Comparison of ENCODE assay signal across 9 cellular contexts in genomic region chr13:34750078-34750703, GRCh38.
DNase-seq lines count a peak whose midpoint lies in the region; ATAC-seq, FAIRE-seq and TF ChIP-seq lines count a peak whose summit lies in the region.
"Had no signal": no experiment of that assay in that cellular context is flagged by ENCODE, and none has a peak within 500 bp of the region (broad histone marks: within the 10 kb centered on the region; RNA-seq: fewer than 3 reads in every experiment).

No MANE protein-coding gene starts in this region.

- no peaks in the 10 kb centered on the region for H3K36me3 ChIP-seq in spleen
- H3K36me3 ChIP-seq: adrenal gland had no signal

- no peak overlapping the region for H3K4me3 Mint-ChIP-seq in activated T-helper 1 cell treated with anti-CD3 and anti-CD28 coated beads, Interleukin-12 subunit alpha, Interleukin-12 subunit beta, Interleukin-2, Interleukin-4 antibody, amounts not matched to agents 30 ng/mL and 10 ng/mL and 1 ng/mL, durations not matched to agents 14 hours and 24 hours and 36 hours

- H3K27ac Mint-ChIP-seq in activated T-helper 1 cell treated with anti-CD3 and anti-CD28 coated beads, Interleukin-12 subunit alpha, Interleukin-12 subunit beta, Interleukin-2, Interleukin-4 antibody, amounts not matched to agents 30 ng/mL and 10 ng/mL and 1 ng/mL, durations not matched to agents 14 hours and 24 hours and 36 hours, result no peak overlapping the region

- FAIRE-seq in H54 (lab: Jason Lieb, UNC), result no peak

- peaks cover 0 to 28% (median 8%) of the 10 kb centered on the region in 8 donors for H3K9me3 ChIP-seq in spleen
- H3K9me3 ChIP-seq: adrenal gland had no signal

- peaks cover 3% of the 10 kb centered on the region for H3K9me3 Mint-ChIP-seq in activated T-helper 1 cell treated with anti-CD3 and anti-CD28 coated beads, Interleukin-12 subunit alpha, Interleukin-12 subunit beta, Interleukin-2, Interleukin-4 antibody, amounts not matched to agents 30 ng/mL and 10 ng/mL and 1 ng/mL, durations not matched to agents 14 hours and 24 hours and 36 hours

- H3K4me1 ChIP-seq in spleen, result peaks cover 0 to 13% (median 0%) of the 10 kb centered on the region in 6 donors

- H3K4me1 Mint-ChIP-seq in activated T-helper 1 cell treated with anti-CD3 and anti-CD28 coated beads, Interleukin-12 subunit alpha, Interleukin-12 subunit beta, Interleukin-2, Interleukin-4 antibody, amounts not matched to agents 30 ng/mL and 10 ng/mL and 1 ng/mL, durations not matched to agents 14 hours and 24 hours and 36 hours (ENCODE audit: low read depth), result no peaks in the 10 kb centered on the region

- no peak for TF ChIP-seq CTCF in astrocyte of the cerebellum (IDR thresholded peaks at IDR 0.05; ENCODE audit: low read depth, low read length, missing control alignments)
- TF ChIP-seq CTCF in spleen (IDR thresholded peaks at IDR 0.05 in 8 of 11, conservative IDR thresholded peaks at IDR 0.05 in 3 of 11), result no peak

- H3K36me3 Mint-ChIP-seq in activated T-helper 1 cell treated with anti-CD3 and anti-CD28 coated beads, Interleukin-12 subunit alpha, Interleukin-12 subunit beta, Interleukin-2, Interleukin-4 antibody, amounts not matched to agents 30 ng/mL and 10 ng/mL and 1 ng/mL, durations not matched to agents 14 hours and 24 hours and 36 hours (ENCODE audit: low read depth), result no peaks in the 10 kb centered on the region

- H3K27ac ChIP-seq in spleen, result no peak overlapping the region
- H3K27ac ChIP-seq: adrenal gland had no signal

- in situ Hi-C loops in astrocyte of the cerebellum (cut with HindIII; ENCODE audit: low sequenced_read_pairs), result no loop called here

- ATAC-seq in GM18873 (IDR thresholded peaks at IDR 0.05; ENCODE audit: low FRiP score, unreplicated experiment) (peak; percentile 41), HG03196 (IDR thresholded peaks at IDR 0.05; ENCODE audit: unreplicated experiment) (peak; percentile 63), left colon (peak; percentile 53)

- TF ChIP-seq POLR2A in H54 (IDR thresholded peaks at IDR 0.05; ENCODE audit: low read depth, low read length) (no peak), spleen (IDR thresholded peaks at IDR 0.05) (no peak)

- no peak for DNase-seq in astrocyte of the cerebellum (ENCODE audit: low read depth)
- DNase-seq in left colon, result peak; percentile 31 to 32
- no peak for DNase-seq in H54 (ENCODE audit: insufficient read length, low spot score)
- DNase-seq in spleen, result no peak
- no peak for DNase-seq in activated T-helper 1 cell treated with anti-CD3 and anti-CD28 coated beads, Interleukin-12 subunit alpha, Interleukin-12 subunit beta, Interleukin-2, Interleukin-4 antibody, amounts not matched to agents 30 ng/mL and 10 ng/mL and 1 ng/mL, durations not matched to agents 14 hours and 24 hours and 36 hours (ENCODE audit: low spot score)
- no peak for DNase-seq in HPDE6-E6E7 (ENCODE audit: extremely low spot score)

- 15 to 17% (median 16%) methylated on average over 17 of the region's 17 CpGs for WGBS in spleen, 5 donors

- intact Hi-C loops in left colon (cut with DNase I, micrococcal nuclease), result no loop called here
- intact Hi-C loops in spleen (cut with DNase I; ENCODE audit: low total_unique reads), result no loop called here
- intact Hi-C loops in activated T-helper 1 cell treated with anti-CD3 and anti-CD28 coated beads, Interleukin-12 subunit alpha, Interleukin-12 subunit beta, Interleukin-2, Interleukin-4 antibody, amounts not matched to agents 30 ng/mL and 10 ng/mL and 1 ng/mL, durations not matched to agents 14 hours and 24 hours and 36 hours (cut with micrococcal nuclease), result no loop called here

- H3K27me3 ChIP-seq in spleen (replicated peaks in 1 of 7), result peaks cover 0 to 8% (median 0%) of the 10 kb centered on the region in 7 donors
- H3K27me3 ChIP-seq: adrenal gland had no signal

- no peaks in the 10 kb centered on the region for H3K27me3 Mint-ChIP-seq in activated T-helper 1 cell treated with anti-CD3 and anti-CD28 coated beads, Interleukin-12 subunit alpha, Interleukin-12 subunit beta, Interleukin-2, Interleukin-4 antibody, amounts not matched to agents 30 ng/mL and 10 ng/mL and 1 ng/mL, durations not matched to agents 14 hours and 24 hours and 36 hours (ENCODE audit: insufficient read depth)

- H3K4me3 ChIP-seq in astrocyte of the cerebellum (ENCODE audit: low read depth, low read length) (peak overlapping the region; percentile 37), spleen (peak overlapping the region in 4 of 8 donors; percentile 5 to 54 (median 20))

Comparison
In these comparisons a context has a peak if more than half of its experiments do, and no peak if none do; other contexts are left out.
1. DNase-seq: peak in left colon (2 of 2); none in astrocyte of the cerebellum (single experiment), H54 (single experiment), spleen (single experiment), activated T-helper 1 cell treated with anti-CD3 and anti-CD28 coated beads, Interleukin-12 subunit alpha, Interleukin-12 subunit beta, Interleukin-2, Interleukin-4 antibody, amounts not matched to agents 30 ng/mL and 10 ng/mL and 1 ng/mL, durations not matched to agents 14 hours and 24 hours and 36 hours (single experiment) and HPDE6-E6E7 (single experiment).
2. Peak in every context shown above with its lines, with median percentiles within 50 percentile points of each other: ATAC-seq.